In the genomic region with DNA sequence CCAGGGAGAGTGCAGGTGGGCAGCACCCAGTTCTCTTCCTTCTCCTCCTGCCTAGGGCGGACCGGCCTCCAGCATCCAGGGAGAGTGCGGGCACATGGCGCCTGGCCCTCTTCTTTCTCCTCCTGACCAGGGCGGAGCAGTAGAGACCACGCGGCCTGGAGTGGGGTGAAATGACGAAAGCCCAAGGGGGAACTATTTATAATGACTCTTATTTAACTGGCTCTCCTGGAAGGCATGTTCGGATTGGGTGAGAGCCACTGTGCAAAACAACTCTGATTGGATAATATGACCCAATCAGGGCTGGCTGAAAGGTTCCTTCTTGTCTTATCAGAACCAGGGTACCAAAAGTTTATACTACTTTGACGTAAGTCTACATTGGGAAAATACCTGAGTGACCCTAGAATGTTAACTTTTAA, we compare ENCODE assay signal across 24 cellular contexts.
"Had no signal": no experiment of that assay in that cellular context is flagged by ENCODE, and none has a peak within 500 bp of the region (broad histone marks: within the 10 kb centered on the region; RNA-seq: fewer than 3 reads in every experiment).

No MANE protein-coding gene starts in this region.

- H3K4me3 ChIP-seq: left ventricle myocardium inferior, lung, neural progenitor cell, spleen, transverse colon had no signal

- H3K36me3 ChIP-seq: left ventricle myocardium inferior, spleen, transverse colon had no signal

- H3K27me3 ChIP-seq: foreskin keratinocyte, neural progenitor cell, spleen, transverse colon had no signal

- H3K27ac ChIP-seq: foreskin keratinocyte, left ventricle myocardium inferior, neural progenitor cell, spleen, transverse colon had no signal

- H3K4me3 Mint-ChIP-seq: activated CD4-positive, alpha-beta T cell treated with anti-CD3 and anti-CD28 coated beads, Interleukin-2, amount 10 ng/mL, durations not matched to agents 7 days and 5 days; activated CD8-positive, alpha-beta T cell treated with anti-CD3 and anti-CD28 coated beads for 36 hours; activated T-cell treated with anti-CD3 and anti-CD28 coated beads, Interleukin-2, amount 50 U/mL, for 4 hours; activated T-helper 17 cell treated with anti-CD3 and anti-CD28 coated beads, Interleukin-2, amount 50 U/mL, for 72 hours; dendritic cell treated with granulocyte-macrophage colony-stimulating factor and Interleukin-4, amounts not matched to agents 40 ng/mL and 50 ng/mL, for 4 days; endodermal cell; natural killer cell; neural progenitor cell; WTC11 had no signal

- H3K27ac Mint-ChIP-seq: activated CD4-positive, alpha-beta T cell treated with anti-CD3 and anti-CD28 coated beads, Interleukin-2, amount 10 ng/mL, durations not matched to agents 7 days and 5 days; activated CD8-positive, alpha-beta T cell treated with anti-CD3 and anti-CD28 coated beads for 36 hours; activated T-helper 17 cell treated with anti-CD3 and anti-CD28 coated beads, Interleukin-2, amount 50 U/mL, for 72 hours; dendritic cell treated with granulocyte-macrophage colony-stimulating factor and Interleukin-4, amounts not matched to agents 40 ng/mL and 50 ng/mL, for 4 days; endodermal cell; natural killer cell; neural progenitor cell; WTC11 had no signal

- H3K36me3 Mint-ChIP-seq: neural progenitor cell had no signal

- DNase-seq: activated CD4-positive, alpha-beta T cell treated with anti-CD3 and anti-CD28 coated beads for 1 hour; activated CD4-positive, alpha-beta T cell treated with anti-CD3 and anti-CD28 coated beads, Interleukin-2, amount 10 ng/mL, durations not matched to agents 7 days and 5 days; activated CD8-positive, alpha-beta T cell treated with anti-CD3 and anti-CD28 coated beads for 36 hours; activated gamma-delta T cell treated with Interleukin-2 at 50 U/mL for 16 hours; activated naive CD4-positive, alpha-beta T cell treated with anti-CD3 and anti-CD28 coated beads, Interleukin-2, amount 50 U/mL, for 16 hours; activated T-cell treated with anti-CD3 and anti-CD28 coated beads, Interleukin-2, amount 50 U/mL, for 4 hours; amygdala; caudate nucleus; endodermal cell; foreskin keratinocyte; left ventricle myocardium inferior; mesendoderm; natural killer cell; right cardiac atrium; spleen; stimulated activated naive CD4-positive, alpha-beta T cell; T1000; transverse colon had no signal

- H3K27me3 Mint-ChIP-seq: activated CD4-positive, alpha-beta T cell treated with anti-CD3 and anti-CD28 coated beads, Interleukin-2, amount 10 ng/mL, durations not matched to agents 7 days and 5 days; activated CD8-positive, alpha-beta T cell treated with anti-CD3 and anti-CD28 coated beads for 36 hours; activated T-helper 17 cell treated with anti-CD3 and anti-CD28 coated beads, Interleukin-2, amount 50 U/mL, for 72 hours; dendritic cell treated with granulocyte-macrophage colony-stimulating factor and Interleukin-4, amounts not matched to agents 40 ng/mL and 50 ng/mL, for 4 days had no signal

- H3K4me1 Mint-ChIP-seq: activated CD4-positive, alpha-beta T cell treated with anti-CD3 and anti-CD28 coated beads, Interleukin-2, amount 10 ng/mL, durations not matched to agents 7 days and 5 days; activated T-helper 17 cell treated with anti-CD3 and anti-CD28 coated beads, Interleukin-2, amount 50 U/mL, for 72 hours; endodermal cell; natural killer cell; neural progenitor cell; WTC11 had no signal

- ATAC-seq: activated CD8-positive, alpha-beta T cell treated with anti-CD3 and anti-CD28 coated beads for 36 hours; activated T-cell treated with anti-CD3 and anti-CD28 coated beads, Interleukin-2, amount 50 U/mL, for 4 hours; activated T-helper 17 cell treated with anti-CD3 and anti-CD28 coated beads, Interleukin-2, amount 50 U/mL, for 72 hours; esophagus mucosa; foreskin keratinocyte; natural killer cell; right cardiac atrium; WTC11 had no signal

- H3K4me1 ChIP-seq: foreskin keratinocyte, left ventricle myocardium inferior, neural progenitor cell, spleen, transverse colon had no signal
